In genomic region chr11:14642873-14643696, GRCh38 we compare ENCODE assay signal across 8 cellular contexts. TPM values are rescaled to one million over a fixed set of nuclear protein-coding genes. Genes with fewer than 3 reads are reported as not detected.
A peak's percentile ranks its signal among the peaks of the same experiment; 100 is the strongest.
DNase-seq lines count a peak whose midpoint lies in the region; ATAC-seq and TF ChIP-seq lines count a peak whose summit lies in the region.

No MANE protein-coding gene starts in this region.

- peaks cover 57 to 71% (median 58%) of the 10 kb centered on the region in 3 donors for H3K4me1 Mint-ChIP-seq in CD8-positive, alpha-beta memory T cell
- peaks cover 14% of the 10 kb centered on the region for H3K4me1 Mint-ChIP-seq in nephron

- CTCF ChIA-PET in CD8-positive, alpha-beta memory T cell (lab: Charles Lee): interaction anchor here (0.9 to 3.2 kb wide), 12 partner anchors 20 to 265 kb away, joined by 3 to 33 read pairs (median 13); no protein-coding TSS in a partner anchor

- no peak for TF ChIP-seq CTCF in NB4 (IDR thresholded peaks at IDR 0.05; ENCODE audit: low read depth, low read length)
- no peak for TF ChIP-seq CTCF in choroid plexus epithelial cell (conservative IDR thresholded peaks at IDR 0.05; ENCODE audit: low read depth, low read length)
- TF ChIP-seq CTCF in nephron (IDR thresholded peaks at IDR 0.05; ENCODE audit: unreplicated experiment in 3 of 3): no peak

- H3K4me3 ChIP-seq in CD8-positive, alpha-beta memory T cell (ENCODE audit: low read length): peak overlapping the region; percentile 60
- H3K4me3 ChIP-seq in NB4 (ENCODE audit: low read depth, low read length) (peak overlapping the region; percentile 75), choroid plexus epithelial cell (ENCODE audit: low read depth, low read length) (peak overlapping the region; percentile 66)

- H3K27me3 ChIP-seq in CD8-positive, alpha-beta memory T cell (ENCODE audit: insufficient read depth, low read length, poor library complexity, severe bottlenecking): no peaks in the 10 kb centered on the region

- peak overlapping the region; percentile 79 to 93 (median 83) for H3K27ac Mint-ChIP-seq in CD8-positive, alpha-beta memory T cell
- peak overlapping the region in 2 of 3 experiments; percentile 32 for H3K27ac Mint-ChIP-seq in nephron

- no peak for TF ChIP-seq POLR2A in NB4 (IDR thresholded peaks at IDR 0.05; ENCODE audit: extremely low read depth, insufficient read length)

- peak in 1 of 5 donors; percentile 30 for DNase-seq in CD8-positive, alpha-beta memory T cell
- DNase-seq in NB4 (ENCODE audit: low read depth) (peak; percentile 57), choroid plexus epithelial cell (ENCODE audit: low read depth) (no peak), 8988T (no peak), cortex of kidney (lab: John Stamatoyannopoulos, UW) (no peak)

- peak overlapping the region; percentile 47 for H3K27ac ChIP-seq in CD8-positive, alpha-beta memory T cell (ENCODE audit: low read depth, low read length)

- no peaks in the 10 kb centered on the region for H3K36me3 ChIP-seq in CD8-positive, alpha-beta memory T cell (ENCODE audit: insufficient read depth, low read length)

- H3K36me3 Mint-ChIP-seq in CD8-positive, alpha-beta memory T cell: peaks cover 0 to 41% (median 4%) of the 10 kb centered on the region in 3 donors
- H3K36me3 Mint-ChIP-seq in nephron (ENCODE audit: low read depth): no peaks in the 10 kb centered on the region

- no peaks in the 10 kb centered on the region for H3K9me3 ChIP-seq in CD8-positive, alpha-beta memory T cell (ENCODE audit: low read length)

- POLR2A ChIA-PET in CD8-positive, alpha-beta memory T cell (lab: Charles Lee): interaction anchor here (1.5 to 3.7 kb wide), 4 partner anchors 8 to 64 kb away, joined by 3 to 53 read pairs (median 12); no protein-coding TSS in a partner anchor

- H3K4me3 Mint-ChIP-seq in CD8-positive, alpha-beta memory T cell: peak overlapping the region; percentile 79 to 95 (median 92)
- peak overlapping the region; percentile 88 to 90 (median 89) for H3K4me3 Mint-ChIP-seq in nephron

- H3K4me1 ChIP-seq in CD8-positive, alpha-beta memory T cell (ENCODE audit: insufficient read depth, low read length): peaks cover 35% of the 10 kb centered on the region

- H3K27me3 Mint-ChIP-seq in CD8-positive, alpha-beta memory T cell: peaks cover 2 to 6% of the 10 kb centered on the region in 2 donors
- peaks cover 39% of the 10 kb centered on the region for H3K27me3 Mint-ChIP-seq in nephron (ENCODE audit: low read depth)

- ATAC-seq in GM19452 (IDR thresholded peaks at IDR 0.05; ENCODE audit: unreplicated experiment): no peak
- ATAC-seq in HG02938 (IDR thresholded peaks at IDR 0.05; ENCODE audit: unreplicated experiment): no peak

- H3K9me3 Mint-ChIP-seq in CD8-positive, alpha-beta memory T cell: no peaks in the 10 kb centered on the region
- H3K9me3 Mint-ChIP-seq in nephron: no peaks in the 10 kb centered on the region

RNA-seq across cellular contexts. Expression of gene PDE3B, which starts 0.5 kb away (rescaled TPM):
- 10 to 100 TPM; 47.0 to 47.2 TPM for total RNA-seq in CD8-positive, alpha-beta memory T cell
- 39.8 TPM for polyA plus RNA-seq in CD8-positive, alpha-beta memory T cell
